Comparison of ENCODE assay signal across 8 cellular contexts in genomic region chr1:38872401-38873026, GRCh38. TPM values are rescaled to one million over a fixed set of nuclear protein-coding genes. Genes with fewer than 3 reads are reported as not detected.
A peak's percentile ranks its signal among the peaks of the same experiment; 100 is the strongest.
DNase-seq lines count a peak whose midpoint lies in the region; ATAC-seq and TF ChIP-seq lines count a peak whose summit lies in the region.

No MANE protein-coding gene starts in this region.

- peak overlapping the region; percentile 98 for H3K4me2 ChIP-seq in hepatocyte

- H3K4me1 Mint-ChIP-seq in activated naive CD8-positive, alpha-beta T cell (ENCODE audit: low read depth): peaks cover 31% of the 10 kb centered on the region

- H3K36me3 ChIP-seq in hepatocyte (replicated peaks; ENCODE audit: insufficient read depth, low read depth) (no peaks in the 10 kb centered on the region), skeletal muscle tissue (ENCODE audit: control insufficient read depth in 3 of 3, insufficient read depth in 3 of 3, low read length in 3 of 3) (peaks cover 0 to 2% (median 0%) of the 10 kb centered on the region in 3 donors)

- peaks cover 12% of the 10 kb centered on the region for H3K4me1 ChIP-seq in hepatocyte (ENCODE audit: insufficient read depth)
- peaks cover 13 to 22% (median 15%) of the 10 kb centered on the region in 3 donors for H3K4me1 ChIP-seq in skeletal muscle tissue (ENCODE audit: control insufficient read depth in 3 of 3, insufficient read depth in 3 of 3, low read length in 3 of 3)

- H3K9me3 ChIP-seq in hepatocyte (ENCODE audit: low read depth): no peaks in the 10 kb centered on the region
- H3K9me3 ChIP-seq in skeletal muscle tissue (ENCODE audit: control insufficient read depth in 3 of 3, low read length in 3 of 3): no peaks in the 10 kb centered on the region

- peak overlapping the region; percentile 2 for H3K27ac ChIP-seq in hepatocyte
- peak overlapping the region; percentile 77 for H3K27ac ChIP-seq in skeletal muscle tissue (ENCODE audit: low read depth, low read length)

- H3K4me3 ChIP-seq in hepatocyte: peak overlapping the region; percentile 72
- peak overlapping the region; percentile 92 to 98 (median 97) for H3K4me3 ChIP-seq in skeletal muscle tissue (ENCODE audit: low read length in 3 of 3)

- H3K9ac ChIP-seq in skeletal muscle tissue (ENCODE audit: low read depth in 1 of 3, low read length in 3 of 3): peak overlapping the region; percentile 81 to 94 (median 85)

- no peaks in the 10 kb centered on the region for H3K27me3 Mint-ChIP-seq in activated naive CD8-positive, alpha-beta T cell

- 7% methylated on average over 19 of the region's 25 CpGs for WGBS in hepatocyte (ENCODE audit: low lambda C conversion rate, missing lambda C conversion rate)

- DNase-seq in NCI-H226 (peak; percentile 11), hepatocyte (ENCODE audit: low spot score) (peak; percentile 28), GM19238 (ENCODE audit: insufficient read length, low spot score) (no peak), GM19240 (ENCODE audit: insufficient read length, low spot score) (no peak)

- ATAC-seq in GM18505 (IDR thresholded peaks at IDR 0.05; ENCODE audit: unreplicated experiment): peak; percentile 21
- peak; percentile 22 for ATAC-seq in HG02588 (IDR thresholded peaks at IDR 0.05; ENCODE audit: unreplicated experiment)

- no peaks in the 10 kb centered on the region for H4K20me1 ChIP-seq in hepatocyte (ENCODE audit: insufficient read depth, poor library complexity, severe bottlenecking)

- no peaks in the 10 kb centered on the region for H3K9me3 Mint-ChIP-seq in activated naive CD8-positive, alpha-beta T cell (ENCODE audit: low read depth)

- peaks cover 2% of the 10 kb centered on the region for H3K36me3 Mint-ChIP-seq in activated naive CD8-positive, alpha-beta T cell

- H3K27me3 ChIP-seq in hepatocyte: no peaks in the 10 kb centered on the region
- H3K27me3 ChIP-seq in skeletal muscle tissue (ENCODE audit: control insufficient read depth in 3 of 3, insufficient read depth in 3 of 3, low read length in 3 of 3): no peaks in the 10 kb centered on the region

- peaks cover 48% of the 10 kb centered on the region for H3K79me2 ChIP-seq in hepatocyte

- no peak for TF ChIP-seq CTCF in hepatocyte (IDR thresholded peaks at IDR 0.05; ENCODE audit: poor library complexity)

- H2AFZ ChIP-seq in hepatocyte: peak overlapping the region; percentile 67

- H3K27ac Mint-ChIP-seq in activated naive CD8-positive, alpha-beta T cell: peak overlapping the region; percentile 85

- no peak for TF ChIP-seq POLR2A in GM18505 (IDR thresholded peaks at IDR 0.05; ENCODE audit: borderline replicate concordance, extremely low read depth, insufficient read depth, insufficient read length)

- no peaks in the 10 kb centered on the region for H3K9me2 ChIP-seq in hepatocyte (replicated peaks; ENCODE audit: insufficient read depth)

- peak overlapping the region; percentile 94 for H3K4me3 Mint-ChIP-seq in activated naive CD8-positive, alpha-beta T cell

RNA-seq across cellular contexts. Expression of gene MYCBP, which starts 0.6 kb away (rescaled TPM):
- 14.7 and 20.5 TPM in 2 replicates for total RNA-seq in hepatocyte
- polyA plus RNA-seq in hepatocyte: 33.9 and 38.4 TPM in 2 replicates
- 10.4 TPM for total RNA-seq in skeletal muscle tissue

RNA-seq across cellular contexts. Expression of gene GJA9, which starts 8.9 kb away (rescaled TPM):
- total RNA-seq in hepatocyte (not detected in 2 replicates), skeletal muscle tissue (not detected)
- polyA plus RNA-seq in hepatocyte: 0.34 TPM in 1 of 2 replicates, not detected in the other

RNA-seq across cellular contexts. Expression of gene RRAGC, which starts 12.9 kb away (rescaled TPM):
- total RNA-seq in hepatocyte (28.0 and 36.6 TPM in 2 replicates), skeletal muscle tissue (17.7 TPM)
- 21.7 and 26.3 TPM in 2 replicates for polyA plus RNA-seq in hepatocyte

Comparison
In these comparisons a context has a peak if more than half of its experiments do, and no peak if none do; other contexts are left out.
1. DNase-seq: peak in NCI-H226 (single experiment) and hepatocyte (single experiment); none in GM19238 (single experiment) and GM19240 (single experiment).